11 cellular contexts compared by ENCODE assay signal in genomic region chr3:123782488-123782887, GRCh38.
"Had no signal": no experiment of that assay in that cellular context is flagged by ENCODE, and none has a peak within 500 bp of the region (broad histone marks: within the 10 kb centered on the region; RNA-seq: fewer than 3 reads in every experiment).

No MANE protein-coding gene starts in this region.

- H3K27ac ChIP-seq: psoas muscle, thyroid gland had no signal

- H3K4me3 ChIP-seq: psoas muscle, thyroid gland had no signal

- ATAC-seq: effector memory CD8-positive, alpha-beta T cell; psoas muscle; stimulated activated naive CD8-positive, alpha-beta T cell treated with anti-CD3 and anti-CD28 coated beads, Interleukin-15, amount 100 ng/mL, for 72 hours; T-helper 17 cell had no signal

- H3K9me3 ChIP-seq: psoas muscle, thyroid gland had no signal

- H3K27me3 ChIP-seq: thyroid gland had no signal

- DNase-seq: activated B cell treated with CpG ODN at 0.5 μM for 24 hours; activated CD4-positive, alpha-beta T cell treated with anti-CD3 and anti-CD28 coated beads, Interleukin-2, amount 50 U/mL, for 1 hour; activated naive CD4-positive, alpha-beta T cell treated with anti-CD3 and anti-CD28 coated beads, Interleukin-2, amount 50 U/mL, for 16 hours; effector memory CD8-positive, alpha-beta T cell; left colon; nephron progenitor cell; psoas muscle; stimulated activated CD4-positive, alpha-beta T cell treated with anti-CD3 and anti-CD28 coated beads, Interleukin-4, amount 100 ng/mL, for 1 hour; stimulated activated naive CD8-positive, alpha-beta T cell treated with anti-CD3 and anti-CD28 coated beads, Interleukin-15, amount 100 ng/mL, for 72 hours; T-helper 17 cell; thyroid gland had no signal

- H3K4me1 ChIP-seq: psoas muscle, thyroid gland had no signal

- H3K36me3 ChIP-seq: thyroid gland had no signal
